ENCODE assay signal across 19 cellular contexts in genomic region chr3:140850210-140850955, GRCh38.
DNase-seq lines count a peak whose midpoint lies in the region; ATAC-seq, FAIRE-seq and TF ChIP-seq lines count a peak whose summit lies in the region.
"Had no signal": no experiment of that assay in that cellular context is flagged by ENCODE, and none has a peak within 500 bp of the region (broad histone marks: within the 10 kb centered on the region; RNA-seq: fewer than 3 reads in every experiment).

No MANE protein-coding gene starts in this region.

- BruUV-seq in PC-9 (replicated peaks; lab: Mats Ljungman, UMichigan), result no TSS peak

- no peak overlapping the region for H3K9ac ChIP-seq in OCI-LY1 (ENCODE audit: low read length)

- TF ChIP-seq CTCF in OCI-LY1 (IDR thresholded peaks at IDR 0.05; ENCODE audit: low read length) (no peak), bronchial epithelial cell (IDR thresholded peaks at IDR 0.05; ENCODE audit: insufficient read depth, low read length, severe bottlenecking) (no peak), gastrocnemius medialis (IDR thresholded peaks at IDR 0.05 in 4 of 5, conservative IDR thresholded peaks at IDR 0.05 in 1 of 5) (no peak), PC-9 (conservative IDR thresholded peaks at IDR 0.05) (no peak)

- DNase-seq in ELR (ENCODE audit: low read depth) (peak; percentile 10), bronchial epithelial cell (ENCODE audit: low read depth) (peak; percentile 54), gastrocnemius medialis (no peak), PC-9 (no peak), NCI-H526 treated with DMSO at 0.1 percent for 48 hours (lab: John Stamatoyannopoulos, UW) (no peak)
- DNase-seq: activated CD4-positive, CD25-positive, alpha-beta regulatory T cell; DMS79 treated with DMSO at 0.1 percent for 48 hours; endodermal cell; heart left ventricle; NCI-H1694 treated with DMSO at 0.1 percent for 48 hours; NCI-H446 treated with DMSO at 0.1 percent for 48 hours; right cardiac atrium; SIG-M5; T-helper 17 cell had no signal

- intact Hi-C loops in gastrocnemius medialis (cut with DNase I; ENCODE audit: low total_unique reads) (no loop called here), PC-9 (cut with micrococcal nuclease; ENCODE audit: unreplicated experiment) (no loop called here)

- H3K4me2 ChIP-seq in OCI-LY1 (ENCODE audit: low read length) (no peak overlapping the region), PC-9 (no peak overlapping the region)

- H3K9me2 ChIP-seq in OCI-LY1 (ENCODE audit: low read depth, low read length) (no peaks in the 10 kb centered on the region), PC-9 (ENCODE audit: insufficient read depth) (no peaks in the 10 kb centered on the region)

- H3K4me3 ChIP-seq in OCI-LY1 (ENCODE audit: low read depth, low read length, poor library complexity, severe bottlenecking) (no peak overlapping the region), bronchial epithelial cell (ENCODE audit: low read depth, low read length) (no peak overlapping the region), gastrocnemius medialis (peak overlapping the region in 1 of 4 donors; percentile 12), PC-9 (no peak overlapping the region)
- H3K4me3 ChIP-seq: heart left ventricle had no signal

- no peak for TF ChIP-seq POLR2A in gastrocnemius medialis (IDR thresholded peaks at IDR 0.05)

- no peaks in the 10 kb centered on the region for H3K36me3 ChIP-seq in OCI-LY1 (ENCODE audit: insufficient read depth, low read length)
- no peaks in the 10 kb centered on the region for H3K36me3 ChIP-seq in bronchial epithelial cell (ENCODE audit: control insufficient read depth, insufficient read depth, low read length)
- no peaks in the 10 kb centered on the region for H3K36me3 ChIP-seq in gastrocnemius medialis
- no peaks in the 10 kb centered on the region for H3K36me3 ChIP-seq in PC-9 (ENCODE audit: low read depth)
- H3K36me3 ChIP-seq: heart left ventricle had no signal

- CTCF ChIA-PET in PC-9 (lab: Charles Lee), result no interaction called here

- H3K9me3 ChIP-seq in OCI-LY1 (ENCODE audit: low read length) (0 out of 2 replicates have a peak, but pooled peaks cover 3% of the 10 kb centered on the region), gastrocnemius medialis (no peaks in the 10 kb centered on the region), PC-9 (ENCODE audit: insufficient read depth, low read depth) (no peaks in the 10 kb centered on the region)

- H3F3A ChIP-seq in OCI-LY1 (ENCODE audit: insufficient read depth, low read length), result no peaks in the 10 kb centered on the region
- H3F3A ChIP-seq in PC-9 (ENCODE audit: insufficient read depth, low read depth), result no peaks in the 10 kb centered on the region

- FAIRE-seq in bronchial epithelial cell (lab: Jason Lieb, UNC), result peak; percentile 62
- FAIRE-seq: HepG2 had no signal

- H3K79me2 ChIP-seq in OCI-LY1 (ENCODE audit: insufficient read depth, low read length) (no peaks in the 10 kb centered on the region), PC-9 (ENCODE audit: low read depth) (no peaks in the 10 kb centered on the region)

- H4K20me1 ChIP-seq in OCI-LY1 (ENCODE audit: insufficient read depth, low read length), result no peaks in the 10 kb centered on the region
- no peaks in the 10 kb centered on the region for H4K20me1 ChIP-seq in PC-9 (ENCODE audit: insufficient read depth)

- peaks cover 52% of the 10 kb centered on the region for H3K4me1 ChIP-seq in OCI-LY1 (ENCODE audit: insufficient read depth, low read length, severe bottlenecking)
- H3K4me1 ChIP-seq in gastrocnemius medialis, result peaks cover 11% of the 10 kb centered on the region in 2 donors
- no peaks in the 10 kb centered on the region for H3K4me1 ChIP-seq in PC-9 (replicated peaks; ENCODE audit: insufficient read depth)
- H3K4me1 ChIP-seq: heart left ventricle had no signal

- in situ Hi-C loops in gastrocnemius medialis (cut with MboI; ENCODE audit: low sequenced_read_pairs in 4 of 4), result loop anchor here in 3 of 4 donors (25.0 kb wide), 2 partner anchors 913 to 1413 kb away; partner anchors contain the start of gene CLSTN2 (in 3 of the 3)

- H2AFZ ChIP-seq in OCI-LY1 (ENCODE audit: low read length) (0 out of 2 replicates have a peak overlapping the region, but pooled peaks have one; percentile 16), PC-9 (no peak overlapping the region)

- H3K27me3 ChIP-seq in OCI-LY1 (ENCODE audit: insufficient read depth, low read length), result no peaks in the 10 kb centered on the region
- no peaks in the 10 kb centered on the region for H3K27me3 ChIP-seq in bronchial epithelial cell (ENCODE audit: control insufficient read depth, insufficient read depth, low read length)
- no peaks in the 10 kb centered on the region for H3K27me3 ChIP-seq in gastrocnemius medialis
- H3K27me3 ChIP-seq in PC-9 (ENCODE audit: insufficient read depth, low read depth), result no peaks in the 10 kb centered on the region

- ATAC-seq in gastrocnemius medialis, result peak; percentile 42 to 53
- no peak for ATAC-seq in HG02623 (IDR thresholded peaks at IDR 0.05; ENCODE audit: unreplicated experiment)
- no peak for ATAC-seq in GM18870 (IDR thresholded peaks at IDR 0.05; ENCODE audit: unreplicated experiment)
- ATAC-seq: heart left ventricle; HepG2; right cardiac atrium; stimulated activated memory B cell treated with anti-CD40 and anti-IgM and Interleukin-4, amounts not matched to agents 10 μg/mL and 1 μg/mL and 100 μg/mL, for 72 hours; T-helper 17 cell had no signal

- POLR2A ChIA-PET in PC-9 (lab: Charles Lee; ENCODE audit: unreplicated experiment), result no interaction called here

- H3K27ac ChIP-seq in OCI-LY1 (ENCODE audit: low read depth, low read length, poor library complexity, severe bottlenecking), result no peak overlapping the region
- no peak overlapping the region for H3K27ac ChIP-seq in gastrocnemius medialis
- H3K27ac ChIP-seq in PC-9, result no peak overlapping the region
- H3K27ac ChIP-seq: heart left ventricle had no signal

Comparison
In these comparisons a context has a peak if more than half of its experiments do, and no peak if none do; other contexts are left out.
1. DNase-seq: peak in ELR (single experiment) and bronchial epithelial cell (single experiment); none in gastrocnemius medialis (0 of 2), PC-9 (0 of 2) and NCI-H526 treated with DMSO at 0.1 percent for 48 hours (single experiment).
2. ATAC-seq: peak in gastrocnemius medialis (2 of 2); none in HG02623 (single experiment) and GM18870 (single experiment).